ENCODE assay signal across 10 cellular contexts in the genomic region with DNA sequence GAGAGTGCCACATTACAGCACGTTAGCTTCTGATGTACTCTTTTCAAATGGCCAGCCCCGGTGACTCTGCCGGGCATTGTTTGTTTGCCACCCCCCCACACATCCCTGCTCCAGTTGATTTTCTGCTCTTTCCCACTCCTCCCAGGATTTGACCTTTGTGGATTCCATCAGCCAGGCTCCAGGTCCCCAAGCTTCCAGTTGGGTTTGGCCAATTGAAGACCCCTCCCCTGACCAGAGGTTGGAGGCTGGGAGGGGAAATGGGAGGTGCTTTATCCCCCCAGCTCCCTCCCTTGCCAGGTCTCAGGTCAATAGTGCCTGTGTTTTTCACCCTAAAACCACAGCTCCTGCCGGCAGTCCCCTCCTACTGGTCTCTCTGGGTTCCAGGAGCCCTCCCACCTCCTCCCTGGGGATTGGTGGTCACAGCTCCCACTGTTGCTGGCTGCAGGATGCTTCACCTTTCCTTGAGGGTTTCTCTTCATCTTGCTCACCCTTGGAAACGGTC. TPM values are rescaled to one million over a fixed set of nuclear protein-coding genes. Genes with fewer than 3 reads are reported as not detected.
DNase-seq lines count a peak whose midpoint lies in the region; ATAC-seq, FAIRE-seq and TF ChIP-seq lines count a peak whose summit lies in the region.
"Had no signal": no experiment of that assay in that cellular context is flagged by ENCODE, and none has a peak within 500 bp of the region (broad histone marks: within the 10 kb centered on the region; RNA-seq: fewer than 3 reads in every experiment).

No MANE protein-coding gene starts in this region.

- POLR2A ChIA-PET in endothelial cell of umbilical vein (lab: Charles Lee) = no interaction called here

- H3K9me3 ChIP-seq in MM.1S (replicated peaks; ENCODE audit: insufficient read depth, low read length) (no peaks in the 10 kb centered on the region), endothelial cell of umbilical vein (replicated peaks; ENCODE audit: control insufficient read depth, insufficient read depth, low read length) (no peaks in the 10 kb centered on the region), spleen (no peaks in the 10 kb centered on the region)

- peak; percentile 60 for FAIRE-seq in endothelial cell of umbilical vein (lab: Jason Lieb, UNC)

- H3K27ac ChIP-seq in MM.1S (ENCODE audit: low read length) (peak overlapping the region; percentile 98), endothelial cell of umbilical vein (ENCODE audit: insufficient read depth, low read depth, low read length) (peak overlapping the region; percentile 49), spleen (peak overlapping the region; percentile 89 to 99 (median 95))
- H3K27ac ChIP-seq: 22Rv1 had no signal

- ATAC-seq in GM19452 (IDR thresholded peaks at IDR 0.05; ENCODE audit: unreplicated experiment) = no peak
- ATAC-seq in GM21737 (IDR thresholded peaks at IDR 0.05; ENCODE audit: unreplicated experiment) = no peak
- ATAC-seq in HG03457 (IDR thresholded peaks at IDR 0.05; ENCODE audit: unreplicated experiment) = no peak

- no peaks in the 10 kb centered on the region for H3K9me2 ChIP-seq in MM.1S (replicated peaks; ENCODE audit: insufficient read depth, low read length)

- H2AFZ ChIP-seq in MM.1S (ENCODE audit: low read length) (no peak overlapping the region), endothelial cell of umbilical vein (ENCODE audit: low read depth, low read length) (no peak overlapping the region)

- no peaks in the 10 kb centered on the region for H3K9me1 ChIP-seq in endothelial cell of umbilical vein (replicated peaks; ENCODE audit: control insufficient read depth, extremely low read depth, insufficient read depth, low read length)

- H3K9ac ChIP-seq in MM.1S (ENCODE audit: low read length) (peak overlapping the region; percentile 88), endothelial cell of umbilical vein (replicated peaks; ENCODE audit: extremely low read depth, insufficient read depth, low read length) (no peak overlapping the region)

- H3K79me2 ChIP-seq in MM.1S (ENCODE audit: low read length) (peaks cover 82% of the 10 kb centered on the region), endothelial cell of umbilical vein (ENCODE audit: control insufficient read depth, insufficient read depth, low read length) (no peaks in the 10 kb centered on the region)

- TF ChIP-seq POLR2A in endothelial cell of umbilical vein (IDR thresholded peaks at IDR 0.05; ENCODE audit: low read depth, low read length) (no peak), spleen (IDR thresholded peaks at IDR 0.05) (no peak)

- peaks cover 78% of the 10 kb centered on the region for H3K4me1 ChIP-seq in MM.1S (ENCODE audit: low read length)
- H3K4me1 ChIP-seq in endothelial cell of umbilical vein (ENCODE audit: control insufficient read depth, extremely low read depth, insufficient read depth, low read length) = peaks cover 22% of the 10 kb centered on the region
- peaks cover 54 to 100% (median 83%) of the 10 kb centered on the region in 6 donors for H3K4me1 ChIP-seq in spleen

- WGBS in spleen, 5 donors = 24 to 43% (median 28%) methylated on average over 5 of the region's 5 CpGs

- no peak for TF ChIP-seq CTCF in MM.1S (IDR thresholded peaks at IDR 0.05; ENCODE audit: low read length)
- no peak for TF ChIP-seq CTCF in endothelial cell of umbilical vein (IDR thresholded peaks at IDR 0.05; ENCODE audit: extremely low read depth in 1 of 2, insufficient read depth in 1 of 2, low read depth in 1 of 2, low read length in 2 of 2)
- TF ChIP-seq CTCF in spleen (IDR thresholded peaks at IDR 0.05 in 8 of 11, conservative IDR thresholded peaks at IDR 0.05 in 3 of 11) = no peak

- no TSS peak for BruUV-seq in endothelial cell of umbilical vein (replicated peaks; lab: Mats Ljungman, UMichigan)

- H4K20me1 ChIP-seq in MM.1S (ENCODE audit: insufficient read depth, low read length) = no peaks in the 10 kb centered on the region
- H4K20me1 ChIP-seq in endothelial cell of umbilical vein (replicated peaks; ENCODE audit: control insufficient read depth, extremely low read depth, insufficient read depth, low read length) = no peaks in the 10 kb centered on the region

- CTCF ChIA-PET in endothelial cell of umbilical vein (lab: Charles Lee) = interaction anchor here (1.0 to 3.5 kb wide), 7 partner anchors 8 to 45 kb away, joined by 3 to 21 read pairs (median 8); no protein-coding TSS in a partner anchor

- H3F3A ChIP-seq in MM.1S (ENCODE audit: insufficient read depth, low read length) = peaks cover 49% of the 10 kb centered on the region

- dilution Hi-C loops in endothelial cell of umbilical vein (cut with MboI; ENCODE audit: extremely low pct_ligation_motif_present, low sequenced_read_pairs) = no loop called here

- peak; percentile 10 for DNase-seq in NCI-H146 (lab: John Stamatoyannopoulos, UW)
- no peak for DNase-seq in NCI-H146 treated with DMSO at 0.1 percent for 48 hours (lab: John Stamatoyannopoulos, UW; ENCODE audit: unreplicated experiment)
- DNase-seq in MM.1S = no peak
- no peak for DNase-seq in endothelial cell of umbilical vein (ENCODE audit: low read depth, low spot score)
- DNase-seq in spleen = peak; percentile 80
- DNase-seq: foreskin melanocyte had no signal

- intact Hi-C loops in endothelial cell of umbilical vein (cut with micrococcal nuclease) = loop anchor here (1.0 kb wide), 1 partner anchor 9 kb away; no protein-coding TSS in a partner anchor
- intact Hi-C loops in spleen (cut with DNase I; ENCODE audit: low total_unique reads) = no loop called here

- H3K4me2 ChIP-seq in MM.1S (ENCODE audit: low read depth, low read length) = peak overlapping the region; percentile 97
- no peak overlapping the region for H3K4me2 ChIP-seq in endothelial cell of umbilical vein (ENCODE audit: insufficient read depth, low read length)

- H3K36me3 ChIP-seq in MM.1S (replicated peaks; ENCODE audit: insufficient read depth, low read length) = no peaks in the 10 kb centered on the region; the same call in 1 of the 2 replicates
- H3K36me3 ChIP-seq in endothelial cell of umbilical vein (ENCODE audit: control insufficient read depth in 2 of 2, extremely low read depth in 1 of 2, insufficient read depth in 2 of 2, low read length in 2 of 2) = no peaks in the 10 kb centered on the region
- peaks cover 0 to 39% (median 8%) of the 10 kb centered on the region in 6 donors for H3K36me3 ChIP-seq in spleen

- H3K27me3 ChIP-seq in MM.1S (replicated peaks; ENCODE audit: insufficient read depth, low read length) (no peaks in the 10 kb centered on the region), endothelial cell of umbilical vein (ENCODE audit: control insufficient read depth in 2 of 2, insufficient read depth in 2 of 2, low read length in 2 of 2) (no peaks in the 10 kb centered on the region), spleen (replicated peaks in 1 of 7) (no peaks in the 10 kb centered on the region)

- peak overlapping the region; percentile 51 for H3K4me3 ChIP-seq in MM.1S (ENCODE audit: low read length)
- H3K4me3 ChIP-seq in endothelial cell of umbilical vein (replicated peaks in 1 of 3; ENCODE audit: insufficient read depth in 1 of 3, low read depth in 1 of 3, low read length in 3 of 3) = no peak overlapping the region
- H3K4me3 ChIP-seq in spleen = peak overlapping the region in 2 of 8 donors; percentile 6 to 55

TF ChIP-seq in endothelial cell of umbilical vein, 7 proteins besides CTCF, POLR2A, EP300 and RAD21:
- TF ChIP-seq GATA2 (IDR thresholded peaks at IDR 0.05; ENCODE audit: insufficient read depth, insufficient read length, low read depth, low read length) = no peak

RNA-seq across cellular contexts. Expression of gene IRF1, which starts 34.9 kb away (rescaled TPM):
- total RNA-seq in endothelial cell of umbilical vein (17.7 and 28.0 TPM in 2 replicates), spleen (100 to 1,000 TPM; 146 to 307 (median 165) TPM)
- polyA plus RNA-seq in endothelial cell of umbilical vein (10.6 and 12.3 TPM in 2 replicates), spleen (100 to 1,000 TPM in 1 of 3 donors, 10 to 100 TPM in 2; 57.9 to 113 (median 59.7) TPM)
- 12.4 and 15.5 TPM in 2 replicates for polyA plus RNA-seq in endothelial cell of umbilical vein (2011; cell fraction: cytosol; rRNA removed)
- 28.0 and 32.5 TPM in 2 replicates for polyA plus RNA-seq in endothelial cell of umbilical vein (2011; cell fraction: nucleus; rRNA removed)
- polyA plus RNA-seq in endothelial cell of umbilical vein (2012) = 13.7 and 15.0 TPM in 2 replicates
- polyA minus RNA-seq in endothelial cell of umbilical vein = 25.9 and 32.0 TPM in 2 replicates
- 11.5 TPM for polyA minus RNA-seq in endothelial cell of umbilical vein (2011; cell fraction: cytosol; rRNA and poly(A)+ RNA removed)
- 45.9 and 55.2 TPM in 2 replicates for polyA minus RNA-seq in endothelial cell of umbilical vein (2011; cell fraction: nucleus; rRNA and poly(A)+ RNA removed)

Comparison
In these comparisons a context has a peak if more than half of its experiments do, and no peak if none do; other contexts are left out.
1. DNase-seq: peak in NCI-H146 (single experiment) and spleen (single experiment); none in NCI-H146 treated with DMSO at 0.1 percent for 48 hours (single experiment), MM.1S (single experiment) and endothelial cell of umbilical vein (single experiment).
2. Peak in every context shown above with its lines, with median percentiles within 50 percentile points of each other: H3K27ac ChIP-seq.